14 cellular contexts compared by ENCODE assay signal in genomic region chr2:168278424-168278888, GRCh38. TPM values are rescaled to one million over a fixed set of nuclear protein-coding genes. Genes with fewer than 3 reads are reported as not detected.
A peak's percentile ranks its signal among the peaks of the same experiment; 100 is the strongest.
DNase-seq lines count a peak whose midpoint lies in the region; ATAC-seq, FAIRE-seq and TF ChIP-seq lines count a peak whose summit lies in the region.
"Had no signal": no experiment of that assay in that cellular context is flagged by ENCODE, and none has a peak within 500 bp of the region (broad histone marks: within the 10 kb centered on the region; RNA-seq: fewer than 3 reads in every experiment).

No MANE protein-coding gene starts in this region.

- ATAC-seq in foreskin keratinocyte = peak; percentile 15
- ATAC-seq: activated CD8-positive, alpha-beta T cell treated with anti-CD3 and anti-CD28 coated beads for 36 hours had no signal

- no peak overlapping the region for H3K27ac ChIP-seq in foreskin keratinocyte
- H3K27ac ChIP-seq: sigmoid colon, SJSA1 had no signal

- no peak for TF ChIP-seq CTCF in AG10803 (conservative IDR thresholded peaks at IDR 0.05; ENCODE audit: low read length)
- TF ChIP-seq CTCF in foreskin keratinocyte (conservative IDR thresholded peaks at IDR 0.05) = no peak

- H3K4me1 ChIP-seq in foreskin keratinocyte = no peaks in the 10 kb centered on the region

- no peak overlapping the region for H3K4me3 ChIP-seq in AG10803 (ENCODE audit: low read length)
- H3K4me3 ChIP-seq: lung, sigmoid colon, SJSA1 had no signal

- DNase-seq in AG10803 (ENCODE audit: low read depth) (peak; percentile 51), HT-29 (ENCODE audit: low spot score) (peak; percentile 87), SW480 (ENCODE audit: low spot score) (peak; percentile 28), foreskin keratinocyte (peak; percentile 25 to 39), COLO668 (lab: John Stamatoyannopoulos, UW; ENCODE audit: unreplicated experiment) (no peak), HTR-8/SVneo (ENCODE audit: insufficient read length, low spot score) (no peak), NK-92 (lab: John Stamatoyannopoulos, UW; ENCODE audit: unreplicated experiment) (no peak), UCSD-AML1 (lab: John Stamatoyannopoulos, UW; ENCODE audit: unreplicated experiment) (no peak)
- DNase-seq: activated CD8-positive, alpha-beta T cell treated with anti-CD3 and anti-CD28 coated beads for 36 hours; C1 segment of cervical spinal cord; sigmoid colon had no signal

- FAIRE-seq in HTR-8/SVneo (lab: Jason Lieb, UNC) = no peak
- FAIRE-seq: GM12892 had no signal

- H3K27me3 ChIP-seq in foreskin keratinocyte = no peaks in the 10 kb centered on the region
- H3K27me3 ChIP-seq: sigmoid colon had no signal

RNA-seq across cellular contexts. Expression of gene STK39, which starts 31.1 kb away (rescaled TPM):
- 37.7 and 37.8 TPM in 2 replicates for total RNA-seq in HT-29 (2014; rRNA removed; shearing (Covaris generic))
- total RNA-seq in foreskin keratinocyte = 28.8 and 29.7 TPM in 2 replicates
- 18.0 and 19.4 TPM in 2 replicates for polyA plus RNA-seq in foreskin keratinocyte

Comparison
In these comparisons a context has a peak if more than half of its experiments do, and no peak if none do; other contexts are left out.
1. DNase-seq: peak in AG10803 (single experiment), HT-29 (single experiment), SW480 (single experiment) and foreskin keratinocyte (2 of 2); none in COLO668 (single experiment), HTR-8/SVneo (single experiment), NK-92 (single experiment) and UCSD-AML1 (single experiment).